ENCODE assay signal across 13 cellular contexts in the genomic region with DNA sequence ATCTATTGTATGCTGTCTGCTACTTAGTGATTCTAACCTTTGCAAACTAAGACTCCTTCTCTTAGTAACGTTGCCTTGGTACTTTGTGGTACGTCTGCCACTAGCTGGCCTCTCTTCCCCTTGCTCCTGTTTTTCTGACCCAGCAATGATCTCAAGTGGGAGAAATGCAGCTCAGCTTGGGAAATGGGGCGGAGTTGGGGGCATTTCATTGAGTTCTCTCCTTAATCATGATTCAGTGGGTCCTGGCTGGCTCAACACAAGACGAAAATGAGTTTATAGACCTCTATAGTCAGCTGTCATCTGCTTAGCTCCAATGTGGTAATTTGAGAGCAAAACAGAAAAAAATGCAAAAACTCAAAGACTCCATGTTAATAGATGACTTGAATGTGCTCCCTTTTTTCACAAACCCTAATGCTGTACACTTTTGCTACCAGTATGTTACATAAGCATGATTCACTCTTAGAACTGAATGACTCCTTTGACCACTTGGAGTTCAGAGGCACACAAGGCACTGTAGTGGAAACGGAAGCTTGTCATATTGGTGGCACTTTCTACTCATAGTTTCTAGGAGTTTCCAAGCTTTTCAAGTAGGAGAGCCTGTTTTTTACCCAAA. TPM values are rescaled to one million over a fixed set of nuclear protein-coding genes. Genes with fewer than 3 reads are reported as not detected.
DNase-seq lines count a peak whose midpoint lies in the region; ATAC-seq and TF ChIP-seq lines count a peak whose summit lies in the region.
"Had no signal": no experiment of that assay in that cellular context is flagged by ENCODE, and none has a peak within 500 bp of the region (broad histone marks: within the 10 kb centered on the region; RNA-seq: fewer than 3 reads in every experiment).

No MANE protein-coding gene starts in this region.

- H3K4me1 ChIP-seq in OCI-LY3 (ENCODE audit: low read length): no peaks in the 10 kb centered on the region
- peaks cover 15% of the 10 kb centered on the region for H3K4me1 ChIP-seq in psoas muscle
- H3K4me1 ChIP-seq: adrenal gland had no signal

- H3K27ac Mint-ChIP-seq in CD14-positive monocyte: no peak overlapping the region
- H3K27ac Mint-ChIP-seq: effector memory CD8-positive, alpha-beta T cell had no signal

- H3K36me3 ChIP-seq in OCI-LY3 (replicated peaks; ENCODE audit: low read depth, low read length) (no peaks in the 10 kb centered on the region), psoas muscle (ENCODE audit: insufficient read depth in 1 of 2, low read depth in 1 of 2) (no peaks in the 10 kb centered on the region)
- H3K36me3 ChIP-seq: adrenal gland had no signal

- ATAC-seq in psoas muscle: peak in 1 of 4 donors; percentile 61
- no peak for ATAC-seq in HG02852 (IDR thresholded peaks at IDR 0.05; ENCODE audit: unreplicated experiment)
- ATAC-seq: effector memory CD8-positive, alpha-beta T cell had no signal

- H3K27me3 Mint-ChIP-seq in CD14-positive monocyte (ENCODE audit: low read depth in 3 of 3): peaks cover 0 to 5% (median 5%) of the 10 kb centered on the region in 3 donors

- intact Hi-C loops in psoas muscle (cut with DNase I): no loop called here
- intact Hi-C loops in CD14-positive monocyte (cut with micrococcal nuclease): no loop called here
- intact Hi-C loops in head of caudate nucleus (cut with DNase I): no loop called here

- H3K4me1 Mint-ChIP-seq in CD14-positive monocyte: no peaks in the 10 kb centered on the region

- H3K27me3 ChIP-seq in OCI-LY3 (ENCODE audit: low read depth, low read length) (no peaks in the 10 kb centered on the region), psoas muscle (ENCODE audit: insufficient read depth in 3 of 3, low read length in 2 of 3) (no peaks in the 10 kb centered on the region)
- H3K27me3 ChIP-seq: adrenal gland had no signal

- H3K4me3 ChIP-seq in OCI-LY3 (ENCODE audit: low read length) (no peak overlapping the region), psoas muscle (no peak overlapping the region)
- H3K4me3 ChIP-seq: adrenal gland had no signal

- peaks cover 0 to 6% (median under 1%) of the 10 kb centered on the region in 7 donors for H3K9me3 Mint-ChIP-seq in CD14-positive monocyte
- H3K9me3 Mint-ChIP-seq: effector memory CD8-positive, alpha-beta T cell had no signal

- no peaks in the 10 kb centered on the region for H3K36me3 Mint-ChIP-seq in CD14-positive monocyte

- no peaks in the 10 kb centered on the region for H3K79me2 ChIP-seq in OCI-LY3 (ENCODE audit: low read length)

- no peak overlapping the region for H3K4me2 ChIP-seq in OCI-LY3 (ENCODE audit: low read length)

- H2AFZ ChIP-seq in OCI-LY3 (ENCODE audit: low read depth, low read length): 0 out of 2 replicates have a peak overlapping the region, but pooled peaks have one; percentile 30

- H3K27ac ChIP-seq in OCI-LY3 (ENCODE audit: low read length): no peak overlapping the region
- H3K27ac ChIP-seq in psoas muscle: peak overlapping the region; percentile 46
- H3K27ac ChIP-seq: adrenal gland, C4-2B had no signal

- WGBS in psoas muscle, 3 donors: 38 to 66% (median 52%) methylated on average over 5 of the region's 5 CpGs

- no peaks in the 10 kb centered on the region for H4K20me1 ChIP-seq in OCI-LY3 (ENCODE audit: insufficient read depth, low read length)

- no peak overlapping the region for H3K9ac ChIP-seq in OCI-LY3 (ENCODE audit: low read length)

- TF ChIP-seq CTCF in OCI-LY3 (IDR thresholded peaks at IDR 0.05; ENCODE audit: low read depth, low read length) (no peak), psoas muscle (IDR thresholded peaks at IDR 0.05) (no peak), CD14-positive monocyte (IDR thresholded peaks at IDR 0.05) (no peak)

- H3K9me3 ChIP-seq in OCI-LY3 (ENCODE audit: insufficient read depth, low read length) (no peaks in the 10 kb centered on the region), psoas muscle (no peaks in the 10 kb centered on the region)
- H3K9me3 ChIP-seq: adrenal gland had no signal

- no peak overlapping the region for H3K4me3 Mint-ChIP-seq in CD14-positive monocyte
- H3K4me3 Mint-ChIP-seq: effector memory CD8-positive, alpha-beta T cell had no signal

- DNase-seq in GM03348 (ENCODE audit: low spot score) (peak; percentile 20), fibroblast of peridontal ligament (ENCODE audit: extremely low read depth) (peak; percentile 41), psoas muscle (no peak), CD14-positive monocyte (ENCODE audit: low spot score) (no peak), head of caudate nucleus (no peak), NCI-H2107 treated with DMSO at 0.1 percent for 48 hours (lab: John Stamatoyannopoulos, UW; ENCODE audit: unreplicated experiment) (no peak)
- DNase-seq: adrenal gland; effector memory CD8-positive, alpha-beta T cell; NCI-H1930; T1000 had no signal

RNA-seq across cellular contexts. Expression of a gene that starts 55.3 kb away (rescaled TPM):
- 1 to 10 TPM; 1.9 to 6.9 (median 2.3) TPM for total RNA-seq in psoas muscle
- polyA plus RNA-seq in psoas muscle: 1 to 10 TPM in 1 of 3 donors, under 1 TPM in 2; 0.49 to 1.0 (median 1.00) TPM
- 1 to 10 TPM; 2.2 to 2.5 TPM for polyA plus RNA-seq in CD14-positive monocyte

Comparison
In these comparisons a context has a peak if more than half of its experiments do, and no peak if none do; other contexts are left out.
1. DNase-seq: peak in GM03348 (single experiment) and fibroblast of peridontal ligament (single experiment); none in psoas muscle (0 of 2), CD14-positive monocyte (single experiment), head of caudate nucleus (0 of 42) and NCI-H2107 treated with DMSO at 0.1 percent for 48 hours (single experiment).